In genomic region chr21:39384674-39385298, GRCh38 we compare ENCODE assay signal across 10 cellular contexts. TPM values are rescaled to one million over a fixed set of nuclear protein-coding genes. Genes with fewer than 3 reads are reported as not detected.
A peak's percentile ranks its signal among the peaks of the same experiment; 100 is the strongest.
DNase-seq lines count a peak whose midpoint lies in the region; ATAC-seq and TF ChIP-seq lines count a peak whose summit lies in the region.
"Had no signal": no experiment of that assay in that cellular context is flagged by ENCODE, and none has a peak within 500 bp of the region (broad histone marks: within the 10 kb centered on the region; RNA-seq: fewer than 3 reads in every experiment).

No MANE protein-coding gene starts in this region.

- H3K27me3 Mint-ChIP-seq in activated naive CD8-positive, alpha-beta T cell treated with anti-CD3 and anti-CD28 coated beads, Interleukin-2, amount 50 U/mL, for 24 hours: no peaks in the 10 kb centered on the region

- H4K91ac ChIP-seq in mesenchymal stem cell (ENCODE audit: low read length): no peak overlapping the region

- no peak overlapping the region for H2AK5ac ChIP-seq in mesenchymal stem cell (ENCODE audit: low read length, severe bottlenecking)

- H3K79me2 ChIP-seq in Karpas-422 (ENCODE audit: low read length): peaks cover 61% of the 10 kb centered on the region

- no peaks in the 10 kb centered on the region for H3K9me3 ChIP-seq in BE2C
- no peaks in the 10 kb centered on the region for H3K9me3 ChIP-seq in mesenchymal stem cell (ENCODE audit: control insufficient read depth, low read length)
- no peaks in the 10 kb centered on the region for H3K9me3 ChIP-seq in Karpas-422 (ENCODE audit: low read length)

- H2BK12ac ChIP-seq in mesenchymal stem cell (ENCODE audit: low read length in 2 of 2): no peak overlapping the region

- H3K18ac ChIP-seq in mesenchymal stem cell (ENCODE audit: low read depth in 1 of 2, low read length in 2 of 2): no peak overlapping the region

- H3K4me2 ChIP-seq in mesenchymal stem cell (ENCODE audit: low read length, poor library complexity, severe bottlenecking) (no peak overlapping the region), Karpas-422 (ENCODE audit: low read depth, low read length, poor library complexity, severe bottlenecking) (no peak overlapping the region)

- no peak overlapping the region for H2AFZ ChIP-seq in mesenchymal stem cell (ENCODE audit: low read depth, low read length)
- no peak overlapping the region for H2AFZ ChIP-seq in Karpas-422 (ENCODE audit: low read length)

- peak overlapping the region; percentile 20 for H3K4me3 Mint-ChIP-seq in activated naive CD8-positive, alpha-beta T cell treated with anti-CD3 and anti-CD28 coated beads, Interleukin-2, amount 50 U/mL, for 24 hours

- H3K36me3 ChIP-seq in BE2C (no peaks in the 10 kb centered on the region), mesenchymal stem cell (ENCODE audit: control insufficient read depth in 1 of 2, insufficient read depth in 2 of 2, low read depth in 1 of 2, low read length in 2 of 2) (peaks cover 0 to 18% of the 10 kb centered on the region in 2 experiments), Karpas-422 (ENCODE audit: insufficient read depth, low read length) (no peaks in the 10 kb centered on the region)

- whole genome bisulfite sequencing in mesenchymal stem cell: 83% methylated on average over 13 of the region's 13 CpGs

- H4K8ac ChIP-seq in mesenchymal stem cell (ENCODE audit: low read length): no peak overlapping the region

- no peak overlapping the region for H3K23ac ChIP-seq in mesenchymal stem cell (ENCODE audit: low read length in 2 of 2)

- no peak overlapping the region for H2BK120ac ChIP-seq in mesenchymal stem cell (ENCODE audit: low read depth, low read length)

- peaks cover 3% of the 10 kb centered on the region; the same call in 1 of the 2 replicates for H4K20me1 ChIP-seq in Karpas-422 (ENCODE audit: insufficient read depth, low read depth, low read length)

- peaks cover 5% of the 10 kb centered on the region for H3K36me3 Mint-ChIP-seq in activated naive CD8-positive, alpha-beta T cell treated with anti-CD3 and anti-CD28 coated beads, Interleukin-2, amount 50 U/mL, for 24 hours (ENCODE audit: low read depth)

- H3K4me1 Mint-ChIP-seq in activated naive CD8-positive, alpha-beta T cell treated with anti-CD3 and anti-CD28 coated beads, Interleukin-2, amount 50 U/mL, for 24 hours: peaks cover 54% of the 10 kb centered on the region

- H3K79me1 ChIP-seq in mesenchymal stem cell (replicated peaks; ENCODE audit: low read length, poor library complexity, severe bottlenecking): peaks cover 33% of the 10 kb centered on the region

- no peak for DNase-seq in BE2C
- peak; percentile 80 for DNase-seq in HT1080 (ENCODE audit: low read depth)
- DNase-seq in activated naive CD8-positive, alpha-beta T cell treated with anti-CD3 and anti-CD28 coated beads, Interleukin-2, amount 50 U/mL, for 24 hours: no peak
- peak; percentile 33 for DNase-seq in mesenchymal stem cell
- DNase-seq in C1 segment of cervical spinal cord (lab: John Stamatoyannopoulos, UW): no peak
- DNase-seq in Karpas-422: no peak
- DNase-seq in midbrain (lab: John Stamatoyannopoulos, UW): no peak
- DNase-seq: DND-41, NCI-H1105 treated with DMSO at 0.1 percent for 48 hours had no signal

- H3K9ac ChIP-seq in mesenchymal stem cell (ENCODE audit: low read length): peak overlapping the region; percentile 4
- H3K9ac ChIP-seq in Karpas-422 (ENCODE audit: low read length): no peak overlapping the region

- no peak for TF ChIP-seq CTCF in BE2C (IDR thresholded peaks at IDR 0.05; ENCODE audit: low read depth, low read length)

- ATAC-seq in activated naive CD8-positive, alpha-beta T cell treated with anti-CD3 and anti-CD28 coated beads, Interleukin-2, amount 50 U/mL, for 24 hours: no peak
- no peak for ATAC-seq in HG02610 (IDR thresholded peaks at IDR 0.05; ENCODE audit: unreplicated experiment)

- no peaks in the 10 kb centered on the region for H3K9me2 ChIP-seq in Karpas-422 (replicated peaks; ENCODE audit: insufficient read depth, low read length)

- peak overlapping the region; percentile 8 for H3K27ac ChIP-seq in mesenchymal stem cell (ENCODE audit: low read length, poor library complexity, severe bottlenecking)
- H3K27ac ChIP-seq in Karpas-422 (ENCODE audit: low read length): no peak overlapping the region

- H3K4me1 ChIP-seq in BE2C (no peaks in the 10 kb centered on the region), mesenchymal stem cell (ENCODE audit: control insufficient read depth, insufficient read depth, low read depth, low read length) (peaks cover 25% of the 10 kb centered on the region), Karpas-422 (ENCODE audit: low read length) (peaks cover 30% of the 10 kb centered on the region)

- H3K14ac ChIP-seq in mesenchymal stem cell (ENCODE audit: low read length in 2 of 2): no peak overlapping the region

- no peaks in the 10 kb centered on the region for H3K9me3 Mint-ChIP-seq in activated naive CD8-positive, alpha-beta T cell treated with anti-CD3 and anti-CD28 coated beads, Interleukin-2, amount 50 U/mL, for 24 hours

- no peak overlapping the region for H3K4ac ChIP-seq in mesenchymal stem cell (ENCODE audit: low read depth in 1 of 2, low read length in 2 of 2)

- H3K27me3 ChIP-seq in BE2C (no peaks in the 10 kb centered on the region), mesenchymal stem cell (ENCODE audit: control insufficient read depth in 1 of 2, insufficient read depth in 1 of 2, low read length in 2 of 2) (no peaks in the 10 kb centered on the region), Karpas-422 (ENCODE audit: low read length) (no peaks in the 10 kb centered on the region)

- H3K4me3 ChIP-seq in BE2C (ENCODE audit: low read depth, low read length) (peak overlapping the region; percentile 55; the same call in 1 of the 2 replicates), mesenchymal stem cell (ENCODE audit: insufficient read depth in 1 of 2, low read depth in 1 of 2, low read length in 2 of 2) (no peak overlapping the region), Karpas-422 (ENCODE audit: low read length) (no peak overlapping the region)

- peak overlapping the region; percentile 12 for H3K27ac Mint-ChIP-seq in activated naive CD8-positive, alpha-beta T cell treated with anti-CD3 and anti-CD28 coated beads, Interleukin-2, amount 50 U/mL, for 24 hours

- no peak overlapping the region for H2BK5ac ChIP-seq in mesenchymal stem cell (ENCODE audit: low read depth, low read length, poor library complexity, severe bottlenecking)

- H2BK15ac ChIP-seq in mesenchymal stem cell (ENCODE audit: low read depth, poor library complexity, severe bottlenecking): no peak overlapping the region

RNA-seq across cellular contexts. Expression of gene HMGN1, which starts 35.9 kb away (rescaled TPM):
- 281 TPM for polyA plus RNA-seq in BE2C (2012; ENCODE audit: insufficient read depth, insufficient read length, low read depth)
- total RNA-seq in HT1080 (2014; rRNA removed; shearing (Covaris generic)): 152 and 165 TPM in 2 replicates
- 173 and 194 TPM in 2 replicates for polyA plus RNA-seq in HT1080 (2015; cell fraction: cytosol; rRNA removed)
- 133 and 151 TPM in 2 replicates for polyA plus RNA-seq in HT1080 (2015; cell fraction: nucleus; rRNA removed)
- 278 TPM for polyA plus RNA-seq in mesenchymal stem cell (2013, experiment 1 of 2)
- polyA plus RNA-seq in mesenchymal stem cell (2013, experiment 2 of 2): 282 TPM
- total RNA-seq in Karpas-422 (2014; rRNA removed; shearing (Covaris generic); ENCODE audit: low replicate concordance): 430 and 561 TPM in 2 replicates

Comparison
In these comparisons a context has a peak if more than half of its experiments do, and no peak if none do; other contexts are left out.
1. DNase-seq: peak in HT1080 (single experiment) and mesenchymal stem cell (single experiment); none in BE2C (single experiment), activated naive CD8-positive, alpha-beta T cell treated with anti-CD3 and anti-CD28 coated beads, Interleukin-2, amount 50 U/mL, for 24 hours (single experiment), C1 segment of cervical spinal cord (0 of 14), Karpas-422 (single experiment) and midbrain (single experiment).